1 cellular context compared by ENCODE assay signal in genomic region chr10:21505711-21506278, GRCh38.
TF ChIP-seq lines count a peak whose summit lies in the region.

No MANE protein-coding gene starts in this region.

TF ChIP-seq in HepG2, 621 proteins besides CTCF, POLR2A, EP300 and RAD21 (continued from another document):
- peak; percentile 79; the same call in 1 of the 2 replicates for TF ChIP-seq ARID4A (CRISPR knock-in tag; IDR thresholded peaks at IDR 0.05; ENCODE audit: borderline replicate concordance)
- peak; percentile 79 for TF ChIP-seq TCF7 (IDR thresholded peaks at IDR 0.05; ENCODE audit: low read depth)
- TF ChIP-seq IRF2 (CRISPR knock-in tag; IDR thresholded peaks at IDR 0.05), result peak; percentile 97
- peak; percentile 96; the same call in 1 of the 2 replicates for TF ChIP-seq ZNF580 (CRISPR knock-in tag; IDR thresholded peaks at IDR 0.05; ENCODE audit: borderline replicate concordance, low read depth)
- TF ChIP-seq ZNF547 (CRISPR knock-in tag; IDR thresholded peaks at IDR 0.05), result no peak; the same call in 1 of the 2 replicates
- TF ChIP-seq AKAP8 (CRISPR knock-in tag; IDR thresholded peaks at IDR 0.05), result 0 out of 2 replicates have a peak, but pooled peaks have one; percentile 66
- TF ChIP-seq ELF1 (CRISPR knock-in tag; IDR thresholded peaks at IDR 0.05), result peak; percentile 78
- TF ChIP-seq MIER3 (CRISPR knock-in tag; IDR thresholded peaks at IDR 0.05; ENCODE audit: borderline replicate concordance), result peak; percentile 96
- peak; percentile 72; the same call in 1 of the 2 replicates for TF ChIP-seq RFXANK (CRISPR knock-in tag; IDR thresholded peaks at IDR 0.05)
- TF ChIP-seq ZFAT (CRISPR knock-in tag; conservative IDR thresholded peaks at IDR 0.05), result no peak
- TF ChIP-seq PHF5A (CRISPR knock-in tag; IDR thresholded peaks at IDR 0.05; ENCODE audit: low read depth, unreplicated experiment), result peak; percentile 99
- no peak for TF ChIP-seq PAF1 (CRISPR knock-in tag; IDR thresholded peaks at IDR 0.05)
- TF ChIP-seq RARG (CRISPR knock-in tag; IDR thresholded peaks at IDR 0.05; ENCODE audit: low read depth), result no peak
- no peak for TF ChIP-seq HMGA1 (CRISPR knock-in tag; conservative IDR thresholded peaks at IDR 0.05)
- TF ChIP-seq NFRKB (IDR thresholded peaks at IDR 0.05), result no peak
- TF ChIP-seq ZNF629 (CRISPR knock-in tag; conservative IDR thresholded peaks at IDR 0.05), result peak; percentile 32; the same call in 1 of the 2 replicates
- TF ChIP-seq GTF3A (CRISPR knock-in tag; conservative IDR thresholded peaks at IDR 0.05), result no peak
- TF ChIP-seq HDAC2 (CRISPR knock-in tag; IDR thresholded peaks at IDR 0.05), result peak; percentile 100
- TF ChIP-seq MLX (CRISPR knock-in tag; IDR thresholded peaks at IDR 0.05), result peak; percentile 89
- peak; percentile 40; the same call in 1 of the 2 replicates for TF ChIP-seq ZFX (CRISPR knock-in tag; IDR thresholded peaks at IDR 0.05; ENCODE audit: low read depth)
- TF ChIP-seq JUND (CRISPR knock-in tag; IDR thresholded peaks at IDR 0.05), result peak; percentile 92
- no peak for TF ChIP-seq NFKB2 (CRISPR knock-in tag; IDR thresholded peaks at IDR 0.05; ENCODE audit: borderline replicate concordance)
- no peak for TF ChIP-seq PTBP1 (IDR thresholded peaks at IDR 0.05; ENCODE audit: low read depth, low read length, poor library complexity, severe bottlenecking)
- TF ChIP-seq ARID5B (CRISPR knock-in tag; IDR thresholded peaks at IDR 0.05), result peak; percentile 100
- TF ChIP-seq KMT2B (CRISPR knock-in tag; IDR thresholded peaks at IDR 0.05), result peak; percentile 81
- peak; percentile 99 for TF ChIP-seq MEF2D (CRISPR knock-in tag; IDR thresholded peaks at IDR 0.05)
- TF ChIP-seq ZFP62 (CRISPR knock-in tag; IDR thresholded peaks at IDR 0.05), result no peak
- TF ChIP-seq HNRNPK (IDR thresholded peaks at IDR 0.05; ENCODE audit: low read depth, low read length, poor library complexity, severe bottlenecking), result no peak
- peak; percentile 84; the same call in 1 of the 2 replicates for TF ChIP-seq ETV5 (CRISPR knock-in tag; IDR thresholded peaks at IDR 0.05; ENCODE audit: borderline replicate concordance)
- TF ChIP-seq SKIL (CRISPR knock-in tag; IDR thresholded peaks at IDR 0.05; ENCODE audit: borderline replicate concordance), result peak; percentile 96
- no peak for TF ChIP-seq ZNF839 (CRISPR knock-in tag; IDR thresholded peaks at IDR 0.05; ENCODE audit: borderline replicate concordance)
- TF ChIP-seq KLF9 (CRISPR knock-in tag; IDR thresholded peaks at IDR 0.05; ENCODE audit: low read depth), result peak; percentile 78; the same call in 1 of the 2 replicates
- peak; percentile 94 for TF ChIP-seq NR2F6 (IDR thresholded peaks at IDR 0.05)
- peak; percentile 95 for TF ChIP-seq NR2F6 (CRISPR knock-in tag; IDR thresholded peaks at IDR 0.05)
- TF ChIP-seq REXO4 (CRISPR knock-in tag; IDR thresholded peaks at IDR 0.05; ENCODE audit: borderline replicate concordance), result no peak
- no peak for TF ChIP-seq ZNF20 (CRISPR knock-in tag; IDR thresholded peaks at IDR 0.05)
- TF ChIP-seq CCAR2 (optimal IDR thresholded peaks at IDR 0.05; ENCODE audit: low read depth, low read length), result peak; percentile 68
- peak; percentile 72; the same call in 1 of the 2 replicates for TF ChIP-seq ZNF460 (CRISPR knock-in tag; IDR thresholded peaks at IDR 0.05; ENCODE audit: borderline replicate concordance)
- peak; percentile 66; the same call in 1 of the 2 replicates for TF ChIP-seq ZNF644 (CRISPR knock-in tag; IDR thresholded peaks at IDR 0.05; ENCODE audit: low read depth)
- no peak for TF ChIP-seq ZNF432 (CRISPR knock-in tag; IDR thresholded peaks at IDR 0.05; ENCODE audit: borderline replicate concordance)
- peak; percentile 88 for TF ChIP-seq ZNF335 (CRISPR knock-in tag; IDR thresholded peaks at IDR 0.05)
- TF ChIP-seq CC2D1A (CRISPR knock-in tag; IDR thresholded peaks at IDR 0.05), result no peak
- peak; percentile 80 for TF ChIP-seq PRPF4 (IDR thresholded peaks at IDR 0.05; ENCODE audit: low read depth, low read length, poor library complexity, severe bottlenecking)
- peak; percentile 97 for TF ChIP-seq PPARG (CRISPR knock-in tag; conservative IDR thresholded peaks at IDR 0.05)
- TF ChIP-seq ZNF550 (CRISPR knock-in tag; IDR thresholded peaks at IDR 0.05; ENCODE audit: borderline replicate concordance), result no peak
- TF ChIP-seq IRF9 (CRISPR knock-in tag; IDR thresholded peaks at IDR 0.05; ENCODE audit: borderline replicate concordance), result no peak
- TF ChIP-seq ZNF556 (CRISPR knock-in tag; IDR thresholded peaks at IDR 0.05; ENCODE audit: borderline replicate concordance), result peak; percentile 97; the same call in 1 of the 2 replicates
- TF ChIP-seq BCL3 (CRISPR knock-in tag; IDR thresholded peaks at IDR 0.05), result peak; percentile 69; the same call in 1 of the 2 replicates
- TF ChIP-seq ZNF740 (CRISPR knock-in tag; IDR thresholded peaks at IDR 0.05), result no peak
- TF ChIP-seq NR1H2 (CRISPR knock-in tag; IDR thresholded peaks at IDR 0.05; ENCODE audit: borderline replicate concordance, low read depth), result no peak
- no peak; the same call in 1 of the 2 replicates for TF ChIP-seq MXD4 (CRISPR knock-in tag; IDR thresholded peaks at IDR 0.05)
- TF ChIP-seq RFXAP (CRISPR knock-in tag; IDR thresholded peaks at IDR 0.05; ENCODE audit: borderline replicate concordance), result peak; percentile 74
- no peak for TF ChIP-seq ZNF768 (CRISPR knock-in tag; IDR thresholded peaks at IDR 0.05)
- TF ChIP-seq PRMT3 (CRISPR knock-in tag; IDR thresholded peaks at IDR 0.05; ENCODE audit: borderline replicate concordance, low read depth), result peak; percentile 29; the same call in 1 of the 2 replicates
- TF ChIP-seq TARDBP (CRISPR knock-in tag; IDR thresholded peaks at IDR 0.05), result peak; percentile 100
- TF ChIP-seq RBM39 (IDR thresholded peaks at IDR 0.05; ENCODE audit: low read depth, low read length, poor library complexity, severe bottlenecking), result no peak
- peak; percentile 28; the same call in 1 of the 2 replicates for TF ChIP-seq KDM2A (CRISPR knock-in tag; IDR thresholded peaks at IDR 0.05; ENCODE audit: borderline replicate concordance, low read depth)
- TF ChIP-seq NCOR1 (IDR thresholded peaks at IDR 0.05; ENCODE audit: borderline replicate concordance, low read length), result peak; percentile 98
- TF ChIP-seq DMAP1 (CRISPR knock-in tag; IDR thresholded peaks at IDR 0.05), result peak; percentile 86
- peak; percentile 33; the same call in 1 of the 2 replicates for TF ChIP-seq NKX3-1 (CRISPR knock-in tag; IDR thresholded peaks at IDR 0.05)
